Comparison of ENCODE assay signal across 15 cellular contexts in genomic region chr1:169024800-169025253, GRCh38.
DNase-seq lines count a peak whose midpoint lies in the region; ATAC-seq, FAIRE-seq and TF ChIP-seq lines count a peak whose summit lies in the region.
"Had no signal": no experiment of that assay in that cellular context is flagged by ENCODE, and none has a peak within 500 bp of the region (broad histone marks: within the 10 kb centered on the region; RNA-seq: fewer than 3 reads in every experiment).

No MANE protein-coding gene starts in this region.

- no peak overlapping the region for H3K4me3 ChIP-seq in pancreas
- H3K4me3 ChIP-seq in left lung = no peak overlapping the region
- H3K4me3 ChIP-seq: colonic mucosa, GM23248, vagina had no signal

- H3K4me1 ChIP-seq in pancreas (no peaks in the 10 kb centered on the region), left lung (no peaks in the 10 kb centered on the region)
- H3K4me1 ChIP-seq: colonic mucosa, vagina had no signal

- 83 to 85% methylated on average over 1 of the region's 1 CpG for WGBS in pancreas, 2 donors

- H3K27me3 ChIP-seq in pancreas (no peaks in the 10 kb centered on the region), left lung (no peaks in the 10 kb centered on the region)
- H3K27me3 ChIP-seq: colonic mucosa, vagina had no signal

- ATAC-seq in GM18517 (IDR thresholded peaks at IDR 0.05; ENCODE audit: unreplicated experiment) (peak; percentile 86), GM21526 (IDR thresholded peaks at IDR 0.05; ENCODE audit: low FRiP score, unreplicated experiment) (peak; percentile 94), HG03108 (IDR thresholded peaks at IDR 0.05; ENCODE audit: unreplicated experiment) (peak; percentile 90), pancreas (no peak), left lung (no peak)

- no peak for FAIRE-seq in pancreas (lab: Jason Lieb, UNC)

- H3K27ac ChIP-seq in pancreas (no peak overlapping the region), left lung (no peak overlapping the region)
- H3K27ac ChIP-seq: colonic mucosa, GM23248, vagina had no signal

- TF ChIP-seq CTCF in pancreas (IDR thresholded peaks at IDR 0.05) = no peak
- no peak for TF ChIP-seq CTCF in left lung (IDR thresholded peaks at IDR 0.05)

- H3K36me3 ChIP-seq in pancreas = no peaks in the 10 kb centered on the region
- H3K36me3 ChIP-seq in left lung = no peaks in the 10 kb centered on the region
- H3K36me3 ChIP-seq: colonic mucosa, vagina had no signal

- intact Hi-C loops in pancreas (cut with DNase I) (no loop called here), left lung (cut with DNase I) (no loop called here)

- H3K9me3 ChIP-seq in pancreas (no peaks in the 10 kb centered on the region), left lung (no peaks in the 10 kb centered on the region)
- H3K9me3 ChIP-seq: colonic mucosa, vagina had no signal

- peak; percentile 3 for DNase-seq in iris pigment epithelial cell (ENCODE audit: low read depth)
- DNase-seq in pancreas = no peak
- DNase-seq in DMS53 (lab: John Stamatoyannopoulos, UW) = no peak
- no peak for DNase-seq in NCI-H146 (lab: John Stamatoyannopoulos, UW)
- no peak for DNase-seq in left lung
- DNase-seq: activated gamma-delta T cell treated with Interleukin-2 at 50 U/mL for 16 hours; CD4-positive, alpha-beta memory T cell; colonic mucosa; glutamatergic neuron; GM23248; stimulated activated CD4-positive, alpha-beta T cell treated with anti-CD3 and anti-CD28 coated beads, Interleukin-4, amount 100 ng/mL, for 1 hour had no signal

Comparison
In these comparisons a context has a peak if more than half of its experiments do, and no peak if none do; other contexts are left out.
1. ATAC-seq: peak in GM18517 (single experiment), GM21526 (single experiment) and HG03108 (single experiment); none in pancreas (0 of 4) and left lung (single experiment).